8 cellular contexts compared by ENCODE assay signal in genomic region chr3:50259432-50260026, GRCh38. TPM values are rescaled to one million over a fixed set of nuclear protein-coding genes. Genes with fewer than 3 reads are reported as not detected.
DNase-seq lines count a peak whose midpoint lies in the region; ATAC-seq and TF ChIP-seq lines count a peak whose summit lies in the region.

No MANE protein-coding gene starts in this region.

- TF ChIP-seq POLR2A in sigmoid colon (IDR thresholded peaks at IDR 0.05) = no peak

- 70% methylated on average over 18 of the region's 18 CpGs for WGBS in ectodermal cell, 2 experiments
- WGBS in sigmoid colon, 2 donors = 58 to 61% methylated on average over 18 of the region's 18 CpGs

- H3K27me3 ChIP-seq in ectodermal cell (ENCODE audit: control insufficient read depth, insufficient read depth, low read length, poor library complexity, severe bottlenecking) (no peaks in the 10 kb centered on the region), sigmoid colon (no peaks in the 10 kb centered on the region)

- H3K27me3 Mint-ChIP-seq in activated CD4-positive, alpha-beta T cell treated with anti-CD3 and anti-CD28 coated beads, Interleukin-2, amount 10 ng/mL, durations not matched to agents 7 days and 5 days = no peaks in the 10 kb centered on the region

- no peaks in the 10 kb centered on the region for H3K9me3 Mint-ChIP-seq in activated CD4-positive, alpha-beta T cell treated with anti-CD3 and anti-CD28 coated beads, Interleukin-2, amount 10 ng/mL, durations not matched to agents 7 days and 5 days

- H3K27ac Mint-ChIP-seq in activated CD4-positive, alpha-beta T cell treated with anti-CD3 and anti-CD28 coated beads, Interleukin-2, amount 10 ng/mL, durations not matched to agents 7 days and 5 days = peak overlapping the region; percentile 46

- H3K9me3 ChIP-seq in ectodermal cell (ENCODE audit: control insufficient read depth, low read length) (no peaks in the 10 kb centered on the region), sigmoid colon (no peaks in the 10 kb centered on the region)

- ATAC-seq in HG03571 (IDR thresholded peaks at IDR 0.05; ENCODE audit: unreplicated experiment) (peak; percentile 13), GM19351 (IDR thresholded peaks at IDR 0.05; ENCODE audit: unreplicated experiment) (no peak)

- TF ChIP-seq EP300 in sigmoid colon (IDR thresholded peaks at IDR 0.05) = no peak

- H3K4me1 ChIP-seq in ectodermal cell (ENCODE audit: control insufficient read depth, insufficient read depth, low read length) = peaks cover 47% of the 10 kb centered on the region
- H3K4me1 ChIP-seq in sigmoid colon = peaks cover 4 to 52% (median 33%) of the 10 kb centered on the region in 4 donors

- peaks cover 7% of the 10 kb centered on the region for H3K4me1 Mint-ChIP-seq in activated CD4-positive, alpha-beta T cell treated with anti-CD3 and anti-CD28 coated beads, Interleukin-2, amount 10 ng/mL, durations not matched to agents 7 days and 5 days

- intact Hi-C loops in sigmoid colon (cut with DNase I) = loop anchor here (1.0 to 5.0 kb wide), 2 partner anchors 14 to 68 kb away; partner anchors contain the start of gene TUSC2

- H3K36me3 ChIP-seq in ectodermal cell (ENCODE audit: control insufficient read depth, insufficient read depth, low read length) (peaks cover 16% of the 10 kb centered on the region), sigmoid colon (peaks cover 20 to 50% (median 31%) of the 10 kb centered on the region in 4 donors)

- CTCF ChIA-PET in activated CD4-positive, alpha-beta T cell treated with anti-CD3 and anti-CD28 coated beads, Interleukin-2, amount 10 ng/mL, durations not matched to agents 7 days and 5 days (lab: Charles Lee) = interaction anchor here (0.8 to 13.7 kb wide), 16 partner anchors 8 to 87 kb away, joined by 3 to 143 read pairs (median 4); partner anchors contain the start of gene GNAI2

- H3K36me3 Mint-ChIP-seq in activated CD4-positive, alpha-beta T cell treated with anti-CD3 and anti-CD28 coated beads, Interleukin-2, amount 10 ng/mL, durations not matched to agents 7 days and 5 days (ENCODE audit: low read depth) = peaks cover 28% of the 10 kb centered on the region

- peak overlapping the region; percentile 51 for H3K4me3 Mint-ChIP-seq in activated CD4-positive, alpha-beta T cell treated with anti-CD3 and anti-CD28 coated beads, Interleukin-2, amount 10 ng/mL, durations not matched to agents 7 days and 5 days

- peak overlapping the region; percentile 51 for H3K27ac ChIP-seq in ectodermal cell (ENCODE audit: insufficient read depth, low read depth, low read length, poor library complexity, severe bottlenecking)
- peak overlapping the region; percentile 93 to 99 (median 99) for H3K27ac ChIP-seq in sigmoid colon

- TF ChIP-seq CTCF in sigmoid colon (IDR thresholded peaks at IDR 0.05) = no peak

- H3K4me3 ChIP-seq in ectodermal cell (ENCODE audit: insufficient read depth, low read depth, low read length) = no peak overlapping the region
- H3K4me3 ChIP-seq in sigmoid colon = peak overlapping the region in 3 of 4 donors; percentile 53 to 73 (median 72)

- DNase-seq in activated CD4-positive, alpha-beta T cell treated with anti-CD3 and anti-CD28 coated beads, Interleukin-2, amount 10 ng/mL, durations not matched to agents 7 days and 5 days = no peak
- no peak for DNase-seq in activated CD4-positive, alpha-beta T cell treated with anti-CD3 and anti-CD28 coated beads, Interleukin-2, amount 50 U/mL, for 1 hour
- peak; percentile 74 for DNase-seq in sigmoid colon
- DNase-seq in DMS79 treated with DMSO at 0.1 percent for 48 hours (lab: John Stamatoyannopoulos, UW) = no peak
- DNase-seq in GDM1 (lab: John Stamatoyannopoulos, UW) = no peak

- POLR2A ChIA-PET in activated CD4-positive, alpha-beta T cell treated with anti-CD3 and anti-CD28 coated beads, Interleukin-2, amount 10 ng/mL, durations not matched to agents 7 days and 5 days (lab: Charles Lee) = no interaction called here

RNA-seq across cellular contexts. Expression of gene SEMA3B, which starts 9.4 kb away (rescaled TPM):
- under 1 TPM; 0.37 to 0.60 TPM for total RNA-seq in activated CD4-positive, alpha-beta T cell treated with anti-CD3 and anti-CD28 coated beads, Interleukin-2, amount 10 ng/mL, durations not matched to agents 7 days and 5 days
- polyA plus RNA-seq in ectodermal cell (2013, experiment 1 of 4) = 17.9 TPM
- 19.8 TPM for polyA plus RNA-seq in ectodermal cell (2013, experiment 2 of 4)
- 13.0 TPM for polyA plus RNA-seq in ectodermal cell (2013, experiment 3 of 4)
- polyA plus RNA-seq in ectodermal cell (2013, experiment 4 of 4) = 18.3 TPM
- 10 to 100 TPM in 3 of 4 donors, 1 to 10 TPM in 1; 7.9 to 54.6 (median 25.0) TPM for total RNA-seq in sigmoid colon
- 10 to 100 TPM; 12.0 to 39.2 (median 15.3) TPM for polyA plus RNA-seq in sigmoid colon

RNA-seq across cellular contexts. Expression of gene LSMEM2, which starts 19.4 kb away (rescaled TPM):
- not detected for total RNA-seq in activated CD4-positive, alpha-beta T cell treated with anti-CD3 and anti-CD28 coated beads, Interleukin-2, amount 10 ng/mL, durations not matched to agents 7 days and 5 days
- 0.28 TPM for polyA plus RNA-seq in ectodermal cell (2013, experiment 1 of 4)
- polyA plus RNA-seq in ectodermal cell (2013, experiment 2 of 4) = 0.37 TPM
- 0.16 TPM for polyA plus RNA-seq in ectodermal cell (2013, experiment 3 of 4)
- polyA plus RNA-seq in ectodermal cell (2013, experiment 4 of 4) = 0.41 TPM
- not detected for total RNA-seq in sigmoid colon
- under 1 TPM in 2 of 3 donors, not detected in 1; 0.13 to 0.46 TPM for polyA plus RNA-seq in sigmoid colon

RNA-seq across cellular contexts. Expression of gene GNAI2, which starts 23.5 kb away (rescaled TPM):
- 100 to 1,000 TPM; 489 to 524 TPM for total RNA-seq in activated CD4-positive, alpha-beta T cell treated with anti-CD3 and anti-CD28 coated beads, Interleukin-2, amount 10 ng/mL, durations not matched to agents 7 days and 5 days
- 374 TPM for polyA plus RNA-seq in ectodermal cell (2013, experiment 1 of 4)
- polyA plus RNA-seq in ectodermal cell (2013, experiment 2 of 4) = 389 TPM
- polyA plus RNA-seq in ectodermal cell (2013, experiment 3 of 4) = 311 TPM
- polyA plus RNA-seq in ectodermal cell (2013, experiment 4 of 4) = 351 TPM
- 100 to 1,000 TPM; 149 to 171 (median 163) TPM for total RNA-seq in sigmoid colon
- 100 to 1,000 TPM in 1 of 3 donors, 10 to 100 TPM in 2; 43.9 to 125 (median 64.3) TPM for polyA plus RNA-seq in sigmoid colon

RNA-seq across cellular contexts. Expression of gene IFRD2, which starts 32.7 kb away (rescaled TPM):
- total RNA-seq in activated CD4-positive, alpha-beta T cell treated with anti-CD3 and anti-CD28 coated beads, Interleukin-2, amount 10 ng/mL, durations not matched to agents 7 days and 5 days = 10 to 100 TPM; 59.4 to 66.0 TPM
- polyA plus RNA-seq in ectodermal cell (2013, experiment 1 of 4) = 48.5 TPM
- polyA plus RNA-seq in ectodermal cell (2013, experiment 2 of 4) = 47.8 TPM
- 41.9 TPM for polyA plus RNA-seq in ectodermal cell (2013, experiment 3 of 4)
- 41.7 TPM for polyA plus RNA-seq in ectodermal cell (2013, experiment 4 of 4)
- 10 to 100 TPM; 46.7 to 59.1 (median 52.7) TPM for total RNA-seq in sigmoid colon
- polyA plus RNA-seq in sigmoid colon = 10 to 100 TPM; 24.5 to 73.1 (median 31.2) TPM

RNA-seq across cellular contexts. Expression of gene HYAL3, which starts 39.7 kb away (rescaled TPM):
- 10 to 100 TPM in 1 of 2 experiments, 1 to 10 TPM in 1; 9.2 to 10.9 TPM for total RNA-seq in activated CD4-positive, alpha-beta T cell treated with anti-CD3 and anti-CD28 coated beads, Interleukin-2, amount 10 ng/mL, durations not matched to agents 7 days and 5 days
- polyA plus RNA-seq in ectodermal cell (2013, experiment 1 of 4) = 4.8 TPM
- polyA plus RNA-seq in ectodermal cell (2013, experiment 2 of 4) = 4.2 TPM
- 4.1 TPM for polyA plus RNA-seq in ectodermal cell (2013, experiment 3 of 4)
- polyA plus RNA-seq in ectodermal cell (2013, experiment 4 of 4) = 3.0 TPM
- 1 to 10 TPM; 2.1 to 8.3 (median 3.4) TPM for total RNA-seq in sigmoid colon
- 1 to 10 TPM in 2 of 3 donors, under 1 TPM in 1; 0.60 to 4.4 (median 2.8) TPM for polyA plus RNA-seq in sigmoid colon

Comparison
In these comparisons a context has a peak if more than half of its experiments do, and no peak if none do; other contexts are left out.
1. RNA of gene SEMA3B, which starts 9.4 kb away (total RNA-seq): 7.9 to 54.6 TPM in sigmoid colon; 0.37 to 0.60 TPM in activated CD4-positive, alpha-beta T cell treated with anti-CD3 and anti-CD28 coated beads, Interleukin-2, amount 10 ng/mL, durations not matched to agents 7 days and 5 days; every median in the first group is over 4 times any median in the second.